ENCODE assay signal across 1 cellular context in the genomic region with DNA sequence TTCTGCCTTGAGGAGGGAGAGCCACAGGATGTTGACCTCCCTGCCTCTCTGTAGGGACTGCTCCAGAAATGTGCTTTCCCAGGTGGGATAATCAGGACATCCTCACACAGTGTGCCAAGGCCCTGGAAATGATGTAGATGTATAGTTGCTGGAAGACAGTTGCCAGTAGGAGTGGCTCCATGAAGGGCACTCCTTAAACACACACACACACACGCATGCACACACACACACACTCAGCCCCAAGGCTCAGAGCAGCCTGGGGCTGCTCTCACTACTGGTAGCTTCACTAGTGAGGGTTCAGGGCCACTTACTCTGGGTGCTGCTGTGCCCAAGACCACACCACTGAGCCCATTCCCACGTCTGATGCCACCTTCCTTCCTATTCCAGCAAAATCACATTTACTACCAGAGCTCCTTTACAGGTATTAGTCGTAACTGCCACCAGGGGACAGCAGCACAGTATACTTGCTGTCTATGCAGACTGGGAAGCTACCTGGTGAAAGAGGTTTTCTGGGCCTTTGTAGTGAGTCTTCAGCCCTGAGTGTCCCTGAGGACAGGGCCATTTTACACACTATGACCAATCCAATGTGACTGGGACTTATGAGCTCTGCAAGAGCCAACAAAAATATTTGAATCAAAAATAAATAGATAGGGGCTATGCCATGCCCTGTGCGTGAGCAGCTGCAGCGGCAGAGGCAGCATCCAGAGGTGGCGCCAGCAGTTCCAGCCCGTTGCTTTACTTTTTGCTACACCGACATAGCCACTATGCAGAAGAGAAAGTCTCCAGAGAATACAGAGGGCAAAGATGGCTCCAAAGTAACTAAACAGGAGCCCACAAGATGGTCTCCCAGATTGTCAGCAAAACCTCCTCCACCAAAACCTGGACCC.
TF ChIP-seq lines count a peak whose summit lies in the region.

No MANE protein-coding gene starts in this region.

TF ChIP-seq in K562, 482 proteins besides CTCF, POLR2A, EP300 and RAD21 (continued from another document):
- TF ChIP-seq, protein P1, sequence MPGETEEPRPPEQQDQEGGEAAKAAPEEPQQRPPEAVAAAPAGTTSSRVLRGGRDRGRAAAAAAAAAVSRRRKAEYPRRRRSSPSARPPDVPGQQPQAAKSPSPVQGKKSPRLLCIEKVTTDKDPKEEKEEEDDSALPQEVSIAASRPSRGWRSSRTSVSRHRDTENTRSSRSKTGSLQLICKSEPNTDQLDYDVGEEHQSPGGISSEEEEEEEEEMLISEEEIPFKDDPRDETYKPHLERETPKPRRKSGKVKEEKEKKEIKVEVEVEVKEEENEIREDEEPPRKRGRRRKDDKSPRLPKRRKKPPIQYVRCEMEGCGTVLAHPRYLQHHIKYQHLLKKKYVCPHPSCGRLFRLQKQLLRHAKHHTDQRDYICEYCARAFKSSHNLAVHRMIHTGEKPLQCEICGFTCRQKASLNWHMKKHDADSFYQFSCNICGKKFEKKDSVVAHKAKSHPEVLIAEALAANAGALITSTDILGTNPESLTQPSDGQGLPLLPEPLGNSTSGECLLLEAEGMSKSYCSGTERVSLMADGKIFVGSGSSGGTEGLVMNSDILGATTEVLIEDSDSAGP (CRISPR knock-in tag; IDR thresholded peaks at IDR 0.05), result no peak
- TF ChIP-seq ILF3 (IDR thresholded peaks at IDR 0.05; ENCODE audit: borderline replicate concordance), result no peak
- no peak for TF ChIP-seq RFX1 (IDR thresholded peaks at IDR 0.05)
- no peak for TF ChIP-seq CHD4 (IDR thresholded peaks at IDR 0.05; ENCODE audit: insufficient read depth, insufficient replicate concordance, low read depth, low read length, poor library complexity, severe bottlenecking)
- TF ChIP-seq CCAR2 (IDR thresholded peaks at IDR 0.05; ENCODE audit: low read depth, low read length), result no peak
- TF ChIP-seq ZNF699 (CRISPR knock-in tag; IDR thresholded peaks at IDR 0.05; ENCODE audit: insufficient replicate concordance), result no peak
